Comparison of ENCODE assay signal across 1 cellular context in genomic region chr9:2241875-2242741, GRCh38.
TF ChIP-seq lines count a peak whose summit lies in the region.

No MANE protein-coding gene starts in this region.

TF ChIP-seq in K562, 482 proteins besides CTCF, POLR2A, EP300 and RAD21 (continued from another document):
- peak; percentile 77 for TF ChIP-seq RFX5 (IDR thresholded peaks at IDR 0.05; ENCODE audit: low read depth, low read length)
- no peak for TF ChIP-seq TGIF2 (CRISPR knock-in tag; IDR thresholded peaks at IDR 0.05)
- no peak for TF ChIP-seq RBBP5 (IDR thresholded peaks at IDR 0.05; ENCODE audit: borderline replicate concordance, insufficient read depth, low read length, poor library complexity, severe bottlenecking)
- no peak for TF ChIP-seq SMARCA4 (IDR thresholded peaks at IDR 0.05)
- TF ChIP-seq ETV1 (tag; conservative IDR thresholded peaks at IDR 0.05; ENCODE audit: low read depth) = peak; percentile 45; the same call in 1 of the 2 replicates
- no peak for TF ChIP-seq HEY1 (CRISPR knock-in tag; IDR thresholded peaks at IDR 0.05; ENCODE audit: borderline replicate concordance)
- 0 out of 2 replicates have a peak, but pooled peaks have one; percentile 44 for TF ChIP-seq GATAD2B (IDR thresholded peaks at IDR 0.05; ENCODE audit: borderline replicate concordance)
- no peak for TF ChIP-seq RBFOX2 (IDR thresholded peaks at IDR 0.05; ENCODE audit: low read depth, low read length)
- TF ChIP-seq TEAD1 (CRISPR knock-in tag; IDR thresholded peaks at IDR 0.05) = no peak
- no peak for TF ChIP-seq MYBL2 (IDR thresholded peaks at IDR 0.05; ENCODE audit: low read depth)
- TF ChIP-seq MYBL2 (CRISPR knock-in tag; IDR thresholded peaks at IDR 0.05; ENCODE audit: borderline replicate concordance) = no peak
- no peak for TF ChIP-seq FOXJ3 (CRISPR knock-in tag; IDR thresholded peaks at IDR 0.05)
- 0 out of 2 replicates have a peak, but pooled peaks have one; percentile 60 for TF ChIP-seq CHAMP1 (IDR thresholded peaks at IDR 0.05)
- peak in 1 of 2 experiments; percentile 47; a peak in 1 of 4 replicates for TF ChIP-seq MAZ (CRISPR knock-in tag; conservative IDR thresholded peaks at IDR 0.05 in 1 of 2, IDR thresholded peaks at IDR 0.05 in 1 of 2)
- TF ChIP-seq ZNF584 (CRISPR knock-in tag; IDR thresholded peaks at IDR 0.05; ENCODE audit: low read depth) = no peak
- TF ChIP-seq RB1 (IDR thresholded peaks at IDR 0.05; ENCODE audit: low read depth) = peak; percentile 56; the same call in 1 of the 2 replicates
- TF ChIP-seq NCOA1 (IDR thresholded peaks at IDR 0.05; ENCODE audit: low read depth) = no peak
- TF ChIP-seq ARID1B (IDR thresholded peaks at IDR 0.05) = 0 out of 2 replicates have a peak, but pooled peaks have one; percentile 13
- peak; percentile 57; the same call in 1 of the 2 replicates for TF ChIP-seq BHLHE40 (IDR thresholded peaks at IDR 0.05; ENCODE audit: low read length)
- no peak for TF ChIP-seq ZFP1 (CRISPR knock-in tag; IDR thresholded peaks at IDR 0.05)
- no peak for TF ChIP-seq THRAP3 (IDR thresholded peaks at IDR 0.05; ENCODE audit: borderline replicate concordance)
- TF ChIP-seq SNRNP70 (optimal IDR thresholded peaks at IDR 0.05; ENCODE audit: low read depth, low read length) = no peak
- TF ChIP-seq ZBTB8A (IDR thresholded peaks at IDR 0.05; ENCODE audit: partially characterized antibody) = no peak
- TF ChIP-seq HMGN3 (IDR thresholded peaks at IDR 0.05; ENCODE audit: borderline replicate concordance, extremely low read depth, insufficient read length, low read depth, low read length) = no peak
- TF ChIP-seq MNT (conservative IDR thresholded peaks at IDR 0.05) = peak in 1 of 2 experiments; percentile 38; a peak in 1 of 4 replicates
- peak; percentile 100 for TF ChIP-seq NEUROD1 (IDR thresholded peaks at IDR 0.05; ENCODE audit: borderline replicate concordance, low read depth, low read length, partially characterized antibody)
- no peak for TF ChIP-seq KLF13 (tag; IDR thresholded peaks at IDR 0.05; ENCODE audit: borderline replicate concordance, low read depth)
- no peak for TF ChIP-seq CBX5 (IDR thresholded peaks at IDR 0.05; ENCODE audit: borderline replicate concordance, low read depth)
- TF ChIP-seq TFAP4 (CRISPR knock-in tag; IDR thresholded peaks at IDR 0.05; ENCODE audit: borderline replicate concordance) = peak; percentile 21; the same call in 1 of the 2 replicates
- TF ChIP-seq E2F6 (IDR thresholded peaks at IDR 0.05; ENCODE audit: borderline replicate concordance in 1 of 2, extremely low read depth in 1 of 2, insufficient read depth in 1 of 2, insufficient read length in 1 of 2, low read depth in 1 of 2, low read length in 1 of 2, poor library complexity in 1 of 2, severe bottlenecking in 1 of 2) = peak in 1 of 2 experiments; percentile 14
- TF ChIP-seq NCOA2 (IDR thresholded peaks at IDR 0.05; ENCODE audit: partially characterized antibody in 2 of 2) = no peak
- peak; percentile 26; the same call in 1 of the 2 replicates for TF ChIP-seq ATF7 (IDR thresholded peaks at IDR 0.05)
- 0 out of 4 replicates have a peak, but pooled peaks of 1 of the 2 experiments have one; percentile 34 for TF ChIP-seq ZMIZ1 (IDR thresholded peaks at IDR 0.05; ENCODE audit: low read depth in 2 of 2, low read length in 2 of 2)
- peak; percentile 89 for TF ChIP-seq XRCC5 (IDR thresholded peaks at IDR 0.05; ENCODE audit: low read depth, low read length)
- TF ChIP-seq RNF2 (IDR thresholded peaks at IDR 0.05) = 0 out of 2 replicates have a peak, but pooled peaks have one; percentile 52
- TF ChIP-seq RBM39 (optimal IDR thresholded peaks at IDR 0.05; ENCODE audit: low read depth, low read length) = peak; percentile 56
- peak; percentile 49; the same call in 1 of the 2 replicates for TF ChIP-seq CREM (IDR thresholded peaks at IDR 0.05; ENCODE audit: low read depth)
- TF ChIP-seq MXI1 (IDR thresholded peaks at IDR 0.05; ENCODE audit: low read depth, low read length) = no peak
- peak; percentile 96 for TF ChIP-seq HDAC3 (IDR thresholded peaks at IDR 0.05; ENCODE audit: borderline replicate concordance, partially characterized antibody)
- TF ChIP-seq PKNOX1 (IDR thresholded peaks at IDR 0.05) = 0 out of 2 replicates have a peak, but pooled peaks have one; percentile 21
